Comparison of ENCODE assay signal across 26 cellular contexts in genomic region chr7:30572212-30572839, GRCh38.
"Had no signal": no experiment of that assay in that cellular context is flagged by ENCODE, and none has a peak within 500 bp of the region (broad histone marks: within the 10 kb centered on the region; RNA-seq: fewer than 3 reads in every experiment).

No MANE protein-coding gene starts in this region.

- H3K4me2 ChIP-seq: neural progenitor cell had no signal

- H2AFZ ChIP-seq: neural progenitor cell had no signal

- H3K27me3 ChIP-seq: ascending aorta, neural progenitor cell, right atrium auricular region had no signal

- H3K9me3 ChIP-seq: ascending aorta, left ventricle myocardium inferior, right atrium auricular region had no signal

- H3K27ac Mint-ChIP-seq: activated CD4-positive, alpha-beta T cell treated with anti-CD3 and anti-CD28 coated beads, Interleukin-2, amount 10 ng/mL, durations not matched to agents 7 days and 5 days; activated CD8-positive, alpha-beta T cell treated with anti-CD3 and anti-CD28 coated beads, Interleukin-2, amount 10 ng/mL, durations not matched to agents 7 days and 5 days; neural progenitor cell; progenitor cell of endocrine pancreas had no signal

- ATAC-seq: activated CD8-positive, alpha-beta T cell treated with anti-CD3 and anti-CD28 coated beads, Interleukin-2, amount 10 ng/mL, durations not matched to agents 7 days and 5 days; mucosa of descending colon had no signal

- FAIRE-seq: bronchial epithelial cell, kidney, urothelium cell line had no signal

- H3K4me3 ChIP-seq: ascending aorta, left ventricle myocardium inferior, mucosa of descending colon, neural progenitor cell, right atrium auricular region had no signal

- H3K9ac ChIP-seq: neural progenitor cell had no signal

- DNase-seq: activated CD4-positive, alpha-beta T cell treated with anti-CD3 and anti-CD28 coated beads, Interleukin-2, amount 10 ng/mL, durations not matched to agents 7 days and 5 days; activated CD4-positive, CD25-positive, alpha-beta regulatory T cell; activated CD8-positive, alpha-beta memory T cell treated with anti-CD3 and anti-CD28 coated beads, Interleukin-2, amount 50 U/mL, for 4 hours; activated CD8-positive, alpha-beta T cell treated with anti-CD3 and anti-CD28 coated beads, Interleukin-2, amount 10 ng/mL, durations not matched to agents 7 days and 5 days; activated effector memory CD4-positive, alpha-beta T cell treated with anti-CD3 and anti-CD28 coated beads, Interleukin-2, amount 50 U/mL, for 16 hours; activated naive CD4-positive, alpha-beta T cell treated with anti-CD3 and anti-CD28 coated beads, Interleukin-2, amount 50 U/mL, for 16 hours; activated T-cell treated with anti-CD3 and anti-CD28 coated beads, Interleukin-2, amount 50 U/mL, for 48 hours; dermis blood vessel endothelial cell; effector memory CD4-positive, alpha-beta T cell; kidney; left ventricle myocardium inferior; mesenchymal stem cell; mucosa of descending colon; naive B cell; stimulated activated CD4-positive, alpha-beta T cell treated with anti-CD3 and anti-CD28 coated beads, Interleukin-12 subunit alpha, Interleukin-12 subunit beta, amount 100 ng/mL, for 4 hours; stimulated activated CD4-positive, alpha-beta T cell treated with anti-CD3 and anti-CD28 coated beads, Interleukin-1b, Interleukin-23, amount 100 ng/mL, for 48 hours; stimulated activated CD8-positive, alpha-beta memory T cell treated with anti-CD3 and anti-CD28 coated beads, Interleukin-4, amount 100 ng/mL, for 48 hours; stimulated activated naive CD4-positive, alpha-beta T cell; T-helper 1 cell; T-helper 9 cell had no signal

- H3K4me1 ChIP-seq: ascending aorta, left ventricle myocardium inferior, right atrium auricular region had no signal

- H3K4me3 Mint-ChIP-seq: activated CD4-positive, alpha-beta T cell treated with anti-CD3 and anti-CD28 coated beads, Interleukin-2, amount 10 ng/mL, durations not matched to agents 7 days and 5 days; activated CD8-positive, alpha-beta T cell treated with anti-CD3 and anti-CD28 coated beads, Interleukin-2, amount 10 ng/mL, durations not matched to agents 7 days and 5 days; naive B cell; neural progenitor cell had no signal

- H3K4me1 Mint-ChIP-seq: activated CD4-positive, alpha-beta T cell treated with anti-CD3 and anti-CD28 coated beads, Interleukin-2, amount 10 ng/mL, durations not matched to agents 7 days and 5 days; naive B cell; neural progenitor cell had no signal

- H3K27me3 Mint-ChIP-seq: activated CD4-positive, alpha-beta T cell treated with anti-CD3 and anti-CD28 coated beads, Interleukin-2, amount 10 ng/mL, durations not matched to agents 7 days and 5 days; naive B cell; progenitor cell of endocrine pancreas had no signal

- H3K27ac ChIP-seq: ascending aorta, left ventricle myocardium inferior, neural progenitor cell, right atrium auricular region had no signal
